In the genomic region with DNA sequence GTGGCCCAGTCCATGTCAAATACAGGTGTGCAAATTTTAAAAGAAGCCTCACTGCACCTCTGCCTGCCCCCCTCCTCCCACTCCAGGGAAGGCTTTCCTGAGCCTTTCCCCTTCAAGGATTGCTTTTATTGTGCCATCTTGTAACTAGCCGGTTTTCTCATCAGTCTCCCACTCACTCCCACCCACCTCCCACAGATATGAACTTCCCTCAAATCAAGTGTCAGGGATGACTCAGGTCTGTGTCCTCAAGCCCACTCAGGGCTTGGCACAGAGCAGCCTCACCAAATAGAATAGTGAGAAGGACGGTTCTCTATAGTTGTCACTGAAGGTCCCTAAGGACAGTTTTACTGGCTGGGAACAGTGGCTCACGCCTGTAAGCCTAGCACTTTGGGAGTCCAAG, we compare ENCODE assay signal across 20 cellular contexts.
"Had no signal": no experiment of that assay in that cellular context is flagged by ENCODE, and none has a peak within 500 bp of the region (broad histone marks: within the 10 kb centered on the region; RNA-seq: fewer than 3 reads in every experiment).

No MANE protein-coding gene starts in this region.

- H3K4me3 ChIP-seq: hepatocyte, lung, tibial nerve, vagina had no signal

- H3K36me3 ChIP-seq: tibial nerve, vagina had no signal

- H3K27me3 ChIP-seq: hepatocyte, tibial nerve, vagina had no signal

- H3K9me3 Mint-ChIP-seq: effector memory CD8-positive, alpha-beta T cell had no signal

- H3K27ac ChIP-seq: hepatocyte had no signal

- DNase-seq: activated CD8-positive, alpha-beta T cell treated with anti-CD3 and anti-CD28 coated beads, Interleukin-2, amount 10 ng/mL, durations not matched to agents 7 days and 5 days; activated effector memory CD4-positive, alpha-beta T cell treated with anti-CD3 and anti-CD28 coated beads, Interleukin-2, amount 50 U/mL, for 16 hours; activated naive CD4-positive, alpha-beta T cell treated with anti-CD3 and anti-CD28 coated beads, Interleukin-2, amount 50 U/mL, for 16 hours; activated T-cell treated with anti-CD3 and anti-CD28 coated beads, Interleukin-2, amount 50 U/mL, for 4 hours; dermis blood vessel endothelial cell; effector memory CD8-positive, alpha-beta T cell; occipital lobe; posterior cingulate gyrus; retina; stimulated activated CD4-positive, alpha-beta T cell treated with anti-CD3 and anti-CD28 coated beads, Interleukin-12 subunit alpha, Interleukin-12 subunit beta, amount 100 ng/mL, for 4 hours; stimulated activated CD4-positive, alpha-beta T cell treated with anti-CD3 and anti-CD28 coated beads, Interleukin-1b, Interleukin-23, amount 100 ng/mL, for 48 hours; stimulated activated naive CD4-positive, alpha-beta T cell treated with Interleukin-2 at 50 U/mL for 16 hours; T-helper 2 cell had no signal

- H3K9me3 ChIP-seq: vagina had no signal

- ATAC-seq: activated CD8-positive, alpha-beta T cell treated with anti-CD3 and anti-CD28 coated beads, Interleukin-2, amount 10 ng/mL, durations not matched to agents 7 days and 5 days; activated T-cell treated with anti-CD3 and anti-CD28 coated beads, Interleukin-2, amount 50 U/mL, for 4 hours; effector memory CD8-positive, alpha-beta T cell; WTC11 had no signal

- H3K27ac Mint-ChIP-seq: activated CD8-positive, alpha-beta T cell treated with anti-CD3 and anti-CD28 coated beads, Interleukin-2, amount 10 ng/mL, durations not matched to agents 7 days and 5 days; effector memory CD8-positive, alpha-beta T cell; mesothelial cell of epicardium; WTC11 had no signal

- H3K27me3 Mint-ChIP-seq: effector memory CD8-positive, alpha-beta T cell had no signal

- H3K4me3 Mint-ChIP-seq: activated CD8-positive, alpha-beta T cell treated with anti-CD3 and anti-CD28 coated beads, Interleukin-2, amount 10 ng/mL, durations not matched to agents 7 days and 5 days; activated T-cell treated with anti-CD3 and anti-CD28 coated beads, Interleukin-2, amount 50 U/mL, for 4 hours; effector memory CD8-positive, alpha-beta T cell; mesothelial cell of epicardium; nephron; WTC11 had no signal

- H3K4me1 Mint-ChIP-seq: mesothelial cell of epicardium, WTC11 had no signal
